6 cellular contexts compared by ENCODE assay signal in the genomic region with DNA sequence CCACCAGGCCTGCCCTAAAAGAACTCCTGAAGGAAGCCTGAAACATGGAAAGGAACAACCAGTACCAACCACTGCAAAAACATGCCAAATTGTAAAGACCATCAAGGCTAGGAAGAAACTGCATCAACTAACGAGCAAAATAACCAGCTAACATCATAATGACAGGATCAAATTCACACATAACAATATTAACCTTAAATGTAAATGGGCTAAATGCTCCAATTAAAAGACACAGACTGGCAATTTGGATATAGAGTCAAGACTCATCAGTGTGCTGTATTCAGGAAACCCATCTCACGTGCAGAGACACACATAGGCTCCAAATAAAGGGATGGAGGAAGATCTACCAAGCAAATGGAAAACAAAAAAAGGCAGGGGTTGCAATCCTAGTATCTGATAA. TPM values are rescaled to one million over a fixed set of nuclear protein-coding genes. Genes with fewer than 3 reads are reported as not detected.
"Had no signal": no experiment of that assay in that cellular context is flagged by ENCODE, and none has a peak within 500 bp of the region (broad histone marks: within the 10 kb centered on the region; RNA-seq: fewer than 3 reads in every experiment).

No MANE protein-coding gene starts in this region.

RNA-seq across cellular contexts. Expression of gene GIMAP2, which starts 5.1 kb away (rescaled TPM):
- total RNA-seq: astrocyte, chondrocyte had no signal

RNA-seq across cellular contexts. Expression of gene GIMAP1, which starts 36.0 kb away (rescaled TPM):
- total RNA-seq: astrocyte, bronchial epithelial cell, chondrocyte, fibroblast of villous mesenchyme, WTC11 had no signal

RNA-seq across cellular contexts. Expression of gene GIMAP6, which starts 48.2 kb away (rescaled TPM):
- total RNA-seq: astrocyte, bronchial epithelial cell, chondrocyte, fibroblast of villous mesenchyme had no signal
- polyA plus RNA-seq: fibroblast of lung had no signal

RNA-seq across cellular contexts. Expression of gene GIMAP5, which starts 56.9 kb away (rescaled TPM):
- total RNA-seq: bronchial epithelial cell, chondrocyte, fibroblast of lung, fibroblast of villous mesenchyme had no signal
- polyA plus RNA-seq: fibroblast of lung had no signal
